8 cellular contexts compared by ENCODE assay signal in the genomic region with DNA sequence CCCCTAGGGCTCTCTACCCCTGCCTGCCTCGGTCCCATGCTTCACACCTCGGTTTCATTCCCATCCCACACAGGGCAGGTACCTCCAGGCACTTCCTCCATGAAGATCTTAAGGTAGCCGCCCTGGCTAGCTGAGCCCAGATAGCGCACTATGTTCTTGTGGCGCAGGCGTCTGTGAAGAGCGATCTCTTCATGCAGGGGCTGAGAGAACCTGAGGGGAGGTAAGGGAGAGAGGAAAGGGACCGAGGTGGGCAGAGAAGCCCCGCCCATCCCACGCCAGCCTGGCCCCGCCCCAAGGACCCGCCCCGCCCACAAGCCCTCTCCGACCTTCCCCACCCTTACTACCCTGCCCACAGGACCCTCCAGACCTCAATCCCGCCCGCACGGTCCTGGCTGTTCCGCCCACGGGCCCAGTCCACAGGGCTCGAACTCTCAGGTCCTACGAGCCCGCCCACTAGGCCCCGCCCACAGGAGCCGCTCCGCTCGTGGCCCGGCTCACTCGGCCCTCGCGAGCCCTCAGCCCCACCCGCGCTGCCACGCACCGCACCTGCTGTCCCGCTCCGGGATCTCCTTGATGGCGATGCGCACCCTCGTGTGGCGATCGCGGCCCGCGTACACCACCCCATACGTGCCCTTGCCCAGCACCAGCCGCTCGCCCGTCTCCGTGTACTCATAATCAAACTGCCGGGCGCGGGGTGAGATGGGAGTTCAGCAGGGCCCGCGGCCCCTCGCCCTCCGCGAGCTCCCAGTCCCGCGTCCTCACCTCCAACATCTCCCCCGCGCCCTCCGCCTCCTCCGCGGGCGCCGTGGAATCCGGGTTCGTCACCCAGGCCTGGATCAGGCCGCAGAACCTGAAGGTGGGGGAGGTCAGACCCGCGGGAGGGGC. TPM values are rescaled to one million over a fixed set of nuclear protein-coding genes. Genes with fewer than 3 reads are reported as not detected.
A peak's percentile ranks its signal among the peaks of the same experiment; 100 is the strongest.
DNase-seq lines count a peak whose midpoint lies in the region; ATAC-seq and TF ChIP-seq lines count a peak whose summit lies in the region.
"Had no signal": no experiment of that assay in that cellular context is flagged by ENCODE, and none has a peak within 500 bp of the region (broad histone marks: within the 10 kb centered on the region; RNA-seq: fewer than 3 reads in every experiment).

No MANE protein-coding gene starts in this region.

- POLR2A ChIA-PET in A673 (lab: Charles Lee; ENCODE audit: low non-redundant PET), result no interaction called here

- TF ChIP-seq CTCF in transverse colon (IDR thresholded peaks at IDR 0.05) (no peak), A673 (conservative IDR thresholded peaks at IDR 0.05; ENCODE audit: low read depth, low read length) (no peak)

- H3K36me3 ChIP-seq in iPS DF 6.9 (ENCODE audit: control insufficient read depth, insufficient read depth, low read length) (no peaks in the 10 kb centered on the region), transverse colon (no peaks in the 10 kb centered on the region), A673 (ENCODE audit: insufficient read depth, low read length, poor library complexity, severe bottlenecking) (no peaks in the 10 kb centered on the region)

- no peak for TF ChIP-seq POLR2A in transverse colon (IDR thresholded peaks at IDR 0.05)

- no peak for ATAC-seq in HG03196 (IDR thresholded peaks at IDR 0.05; ENCODE audit: unreplicated experiment)

- DNase-seq in activated T-cell treated with anti-CD3 and anti-CD28 coated beads for 1 hour (ENCODE audit: low read depth) (peak; percentile 39), activated T-cell treated with anti-CD3 and anti-CD28 coated beads for 4 hours (no peak), iPS DF 6.9 (ENCODE audit: low read depth, low spot score) (no peak), transverse colon (peak; percentile 52), A673 (ENCODE audit: low spot score) (no peak)
- DNase-seq: 8988T had no signal

- H3K27ac ChIP-seq in iPS DF 6.9 (ENCODE audit: low read length), result no peak overlapping the region
- H3K27ac ChIP-seq in transverse colon, result no peak overlapping the region
- H3K27ac ChIP-seq in A673 (ENCODE audit: low read depth, low read length, poor library complexity, severe bottlenecking), result no peak overlapping the region

- in situ Hi-C loops in transverse colon (cut with MboI; ENCODE audit: low pct_ligation_motif_present in 1 of 4, low pct_unique_long_range_greater_than_20kb in 1 of 4, low sequenced_read_pairs in 3 of 4), result no loop called here

- BruUV-seq in A673 (replicated peaks; lab: Mats Ljungman, UMichigan), result no TSS peak

- H3K27me3 ChIP-seq in iPS DF 6.9 (ENCODE audit: control insufficient read depth, insufficient read depth, low read length), result peaks cover 16% of the 10 kb centered on the region; the same call in 1 of the 2 replicates
- H3K27me3 ChIP-seq in transverse colon, result no peaks in the 10 kb centered on the region
- H3K27me3 ChIP-seq in A673 (replicated peaks; ENCODE audit: insufficient read depth, low read depth, low read length, poor library complexity), result no peaks in the 10 kb centered on the region

- no peaks in the 10 kb centered on the region for H3K9me3 ChIP-seq in iPS DF 6.9 (ENCODE audit: control insufficient read depth, insufficient read depth, low read length)
- no peaks in the 10 kb centered on the region for H3K9me3 ChIP-seq in transverse colon
- H3K9me3 ChIP-seq in A673 (ENCODE audit: low read depth, low read length, poor library complexity, severe bottlenecking), result no peaks in the 10 kb centered on the region

- no CpG with 5 or more reads among the region's 71 CpGs for whole genome bisulfite sequencing in iPS DF 6.9 (ENCODE audit: insufficient coverage, insufficient read length)
- 30 to 59% methylated on average over 2 to 53 of the region's 71 CpGs for WGBS in transverse colon (ENCODE audit: low coverage in 1 of 2), 2 donors

- H3K4me1 ChIP-seq in iPS DF 6.9 (ENCODE audit: control insufficient read depth, insufficient read depth, low read length), result peaks cover 9% of the 10 kb centered on the region
- H3K4me1 ChIP-seq in transverse colon, result peaks cover 16 to 38% (median 33%) of the 10 kb centered on the region in 4 donors
- peaks cover 4% of the 10 kb centered on the region for H3K4me1 ChIP-seq in A673 (ENCODE audit: insufficient read depth, low read length, poor library complexity, severe bottlenecking)

- no peak for TF ChIP-seq EP300 in transverse colon (IDR thresholded peaks at IDR 0.05; ENCODE audit: low read depth)

- H3K4me3 ChIP-seq in iPS DF 6.9 (ENCODE audit: low read length) (peak overlapping the region; percentile 70), transverse colon (peak overlapping the region in 3 of 4 donors; percentile 1 to 34 (median 32)), A673 (ENCODE audit: low read depth, low read length, poor library complexity, severe bottlenecking) (no peak overlapping the region)

- CTCF ChIA-PET in A673 (lab: Charles Lee), result no interaction called here

- intact Hi-C loops in transverse colon (cut with DNase I; ENCODE audit: low total_unique reads), result no loop called here
- intact Hi-C loops in A673 (cut with micrococcal nuclease; ENCODE audit: unreplicated experiment), result no loop called here

RNA-seq across cellular contexts. Expression of a gene that starts 6.4 kb away (rescaled TPM):
- total RNA-seq in transverse colon (10 to 100 TPM; 13.5 to 35.5 (median 24.4) TPM), A673 (2021) (2.4 and 2.9 TPM in 2 replicates)

RNA-seq across cellular contexts. Expression of a gene that starts 14.2 kb away (rescaled TPM):
- 1 to 10 TPM in 2 of 4 donors, not detected in 2; 1.2 to 1.9 TPM for total RNA-seq in transverse colon
- total RNA-seq in A673 (2021), result not detected in 2 replicates

RNA-seq across cellular contexts. Expression of a gene that starts 18.6 kb away (rescaled TPM):
- total RNA-seq in transverse colon, result 1 to 10 TPM; 5.2 to 9.2 (median 6.9) TPM
- total RNA-seq in A673 (2021), result 2.1 and 3.6 TPM in 2 replicates

RNA-seq across cellular contexts. Expression of a gene that starts 22.7 kb away (rescaled TPM):
- total RNA-seq in transverse colon (not detected), A673 (2021) (not detected in 2 replicates)
- total RNA-seq: subcutaneous adipose tissue had no signal

RNA-seq across cellular contexts. Expression of a gene that starts 32.0 kb away (rescaled TPM):
- total RNA-seq in transverse colon (not detected), A673 (2021) (3.1 and 4.9 TPM in 2 replicates)

Comparison
In these comparisons a context has a peak if more than half of its experiments do, and no peak if none do; other contexts are left out.
1. DNase-seq: peak in activated T-cell treated with anti-CD3 and anti-CD28 coated beads for 1 hour (single experiment) and transverse colon (single experiment); none in activated T-cell treated with anti-CD3 and anti-CD28 coated beads for 4 hours (single experiment), iPS DF 6.9 (single experiment) and A673 (single experiment).